ENCODE assay signal across 26 cellular contexts in genomic region chr18:68150976-68151375, GRCh38.
DNase-seq lines count a peak whose midpoint lies in the region; ATAC-seq, FAIRE-seq and TF ChIP-seq lines count a peak whose summit lies in the region.
"Had no signal": no experiment of that assay in that cellular context is flagged by ENCODE, and none has a peak within 500 bp of the region (broad histone marks: within the 10 kb centered on the region; RNA-seq: fewer than 3 reads in every experiment).

No MANE protein-coding gene starts in this region.

- FAIRE-seq in bronchial epithelial cell (lab: Jason Lieb, UNC), result no peak
- FAIRE-seq: keratinocyte, small intestine had no signal

- H3K27me3 ChIP-seq in bronchial epithelial cell (ENCODE audit: control insufficient read depth, insufficient read depth, low read length), result no peaks in the 10 kb centered on the region
- H3K27me3 ChIP-seq: MG63, ovary, SJCRH30, transverse colon had no signal

- H3K36me3 Mint-ChIP-seq in stimulated activated effector memory CD8-positive, alpha-beta T cell treated with anti-CD3 and anti-CD28 coated beads, Interleukin-12 subunit alpha, Interleukin-12 subunit beta, amount 100 ng/mL, for 72 hours, result no peaks in the 10 kb centered on the region
- H3K36me3 Mint-ChIP-seq: activated naive CD4-positive, alpha-beta T cell treated with anti-CD3 and anti-CD28 coated beads, Interleukin-2, amount 10 ng/mL, durations not matched to agents 7 days and 5 days; natural killer cell treated with Interleukin-12 subunit alpha and Interleukin-12 subunit beta and Interleukin-15 and Interleukin-18, amount 100 ng/mL, for 72 hours had no signal

- H3K4me3 Mint-ChIP-seq in stimulated activated effector memory CD8-positive, alpha-beta T cell treated with anti-CD3 and anti-CD28 coated beads, Interleukin-12 subunit alpha, Interleukin-12 subunit beta, amount 100 ng/mL, for 72 hours, result no peak overlapping the region
- H3K4me3 Mint-ChIP-seq: activated naive CD4-positive, alpha-beta T cell treated with anti-CD3 and anti-CD28 coated beads, Interleukin-2, amount 10 ng/mL, durations not matched to agents 7 days and 5 days; activated T-helper 1 cell treated with anti-CD3 and anti-CD28 coated beads, Interleukin-12 subunit alpha, Interleukin-12 subunit beta, Interleukin-2, Interleukin-4 antibody, amounts not matched to agents 30 ng/mL and 10 ng/mL and 1 ng/mL, durations not matched to agents 14 hours and 24 hours and 36 hours; B cell; natural killer cell treated with Interleukin-12 subunit alpha and Interleukin-12 subunit beta and Interleukin-15 and Interleukin-18, amount 100 ng/mL, for 72 hours had no signal

- TF ChIP-seq CTCF in bronchial epithelial cell (IDR thresholded peaks at IDR 0.05; ENCODE audit: insufficient read depth, low read length, severe bottlenecking) (no peak), GM13976 (IDR thresholded peaks at IDR 0.05; ENCODE audit: borderline replicate concordance, control extremely low read depth, extremely low read depth, insufficient read depth, missing control alignments) (no peak)

- no peaks in the 10 kb centered on the region for H3K4me1 Mint-ChIP-seq in stimulated activated effector memory CD8-positive, alpha-beta T cell treated with anti-CD3 and anti-CD28 coated beads, Interleukin-12 subunit alpha, Interleukin-12 subunit beta, amount 100 ng/mL, for 72 hours
- H3K4me1 Mint-ChIP-seq: activated naive CD4-positive, alpha-beta T cell treated with anti-CD3 and anti-CD28 coated beads, Interleukin-2, amount 10 ng/mL, durations not matched to agents 7 days and 5 days; B cell had no signal

- H3K27ac Mint-ChIP-seq in stimulated activated effector memory CD8-positive, alpha-beta T cell treated with anti-CD3 and anti-CD28 coated beads, Interleukin-12 subunit alpha, Interleukin-12 subunit beta, amount 100 ng/mL, for 72 hours, result no peak overlapping the region
- H3K27ac Mint-ChIP-seq: activated naive CD4-positive, alpha-beta T cell treated with anti-CD3 and anti-CD28 coated beads, Interleukin-2, amount 10 ng/mL, durations not matched to agents 7 days and 5 days; activated T-helper 1 cell treated with anti-CD3 and anti-CD28 coated beads, Interleukin-12 subunit alpha, Interleukin-12 subunit beta, Interleukin-2, Interleukin-4 antibody, amounts not matched to agents 30 ng/mL and 10 ng/mL and 1 ng/mL, durations not matched to agents 14 hours and 24 hours and 36 hours; B cell; natural killer cell treated with Interleukin-12 subunit alpha and Interleukin-12 subunit beta and Interleukin-15 and Interleukin-18, amount 100 ng/mL, for 72 hours had no signal

- in situ Hi-C loops in GM13976 (cut with MboI; ENCODE audit: low sequenced_read_pairs, unreplicated experiment), result no loop called here

- H3K4me3 ChIP-seq in bronchial epithelial cell (ENCODE audit: low read depth, low read length), result no peak overlapping the region
- H3K4me3 ChIP-seq: MG63, ovary, SJCRH30, transverse colon had no signal

- DNase-seq in DMS53 (lab: John Stamatoyannopoulos, UW) (peak; percentile 74), NCI-H1436 (lab: John Stamatoyannopoulos, UW) (peak; percentile 22), NCI-H345 treated with DMSO at 0.1 percent for 48 hours (lab: John Stamatoyannopoulos, UW; ENCODE audit: unreplicated experiment) (peak; percentile 91), bronchial epithelial cell (ENCODE audit: low read depth) (peak; percentile 65), GM13976 (ENCODE audit: low spot score) (no peak), hypothalamus (lab: John Stamatoyannopoulos, UW) (no peak)
- no peak for DNase-seq in stimulated activated effector memory CD8-positive, alpha-beta T cell treated with anti-CD3 and anti-CD28 coated beads, Interleukin-12 subunit alpha, Interleukin-12 subunit beta, amount 100 ng/mL, for 72 hours (ENCODE audit: low spot score in 2 of 2)
- DNase-seq: activated CD4-positive, alpha-beta T cell treated with anti-CD3 and anti-CD28 coated beads, Interleukin-2, amount 50 U/mL, for 4 hours; activated CD4-positive, CD25-positive, alpha-beta regulatory T cell; activated naive CD4-positive, alpha-beta T cell treated with anti-CD3 and anti-CD28 coated beads, Interleukin-2, amount 10 ng/mL, durations not matched to agents 7 days and 5 days; amniotic stem cell; effector CD4-positive, alpha-beta T cell; KBM-7; MG63; NCI-H524; ovary; SJCRH30; small intestine; stimulated activated CD4-positive, alpha-beta T cell treated with anti-CD3 and anti-CD28 coated beads, Interleukin-1b, Interleukin-23, amount 100 ng/mL, for 48 hours; transverse colon had no signal

- H3K9me3 Mint-ChIP-seq in stimulated activated effector memory CD8-positive, alpha-beta T cell treated with anti-CD3 and anti-CD28 coated beads, Interleukin-12 subunit alpha, Interleukin-12 subunit beta, amount 100 ng/mL, for 72 hours, result no peaks in the 10 kb centered on the region
- H3K9me3 Mint-ChIP-seq: activated naive CD4-positive, alpha-beta T cell treated with anti-CD3 and anti-CD28 coated beads, Interleukin-2, amount 10 ng/mL, durations not matched to agents 7 days and 5 days; activated T-helper 1 cell treated with anti-CD3 and anti-CD28 coated beads, Interleukin-12 subunit alpha, Interleukin-12 subunit beta, Interleukin-2, Interleukin-4 antibody, amounts not matched to agents 30 ng/mL and 10 ng/mL and 1 ng/mL, durations not matched to agents 14 hours and 24 hours and 36 hours had no signal

- ATAC-seq in GM21423 (IDR thresholded peaks at IDR 0.05; ENCODE audit: unreplicated experiment), result no peak
- ATAC-seq in stimulated activated effector memory CD8-positive, alpha-beta T cell treated with anti-CD3 and anti-CD28 coated beads, Interleukin-12 subunit alpha, Interleukin-12 subunit beta, amount 100 ng/mL, for 72 hours, result no peak
- ATAC-seq: HCT116; natural killer cell treated with Interleukin-12 subunit alpha and Interleukin-12 subunit beta and Interleukin-15 and Interleukin-18, amount 100 ng/mL, for 72 hours had no signal

- H3K36me3 ChIP-seq in bronchial epithelial cell (ENCODE audit: control insufficient read depth, insufficient read depth, low read length), result no peaks in the 10 kb centered on the region
- H3K36me3 ChIP-seq: MG63, ovary, SJCRH30, transverse colon had no signal

Comparison
In these comparisons a context has a peak if more than half of its experiments do, and no peak if none do; other contexts are left out.
1. DNase-seq: peak in DMS53 (single experiment), NCI-H1436 (single experiment), NCI-H345 treated with DMSO at 0.1 percent for 48 hours (single experiment) and bronchial epithelial cell (single experiment); none in GM13976 (single experiment), stimulated activated effector memory CD8-positive, alpha-beta T cell treated with anti-CD3 and anti-CD28 coated beads, Interleukin-12 subunit alpha, Interleukin-12 subunit beta, amount 100 ng/mL, for 72 hours (0 of 2) and hypothalamus (0 of 51).